Comparison of ENCODE assay signal across 32 cellular contexts in genomic region chr13:97058417-97058816, GRCh38.
DNase-seq lines count a peak whose midpoint lies in the region; ATAC-seq and TF ChIP-seq lines count a peak whose summit lies in the region.
"Had no signal": no experiment of that assay in that cellular context is flagged by ENCODE, and none has a peak within 500 bp of the region (broad histone marks: within the 10 kb centered on the region; RNA-seq: fewer than 3 reads in every experiment).

No MANE protein-coding gene starts in this region.

- no peak for ATAC-seq in GM18861 (IDR thresholded peaks at IDR 0.05; ENCODE audit: unreplicated experiment)
- no peak for ATAC-seq in mucosa of descending colon
- ATAC-seq: lower lobe of right lung had no signal

- peaks cover 5% of the 10 kb centered on the region for H3K9me3 Mint-ChIP-seq in neural progenitor cell
- H3K9me3 Mint-ChIP-seq: activated B cell treated with CpG ODN at 0.5 μM for 24 hours; activated CD4-positive, alpha-beta T cell treated with anti-CD3 and anti-CD28 coated beads, Interleukin-2, amount 10 ng/mL, durations not matched to agents 7 days and 5 days; activated T-cell treated with anti-CD3 and anti-CD28 coated beads, Interleukin-2, amount 50 U/mL, for 24 hours had no signal

- TF ChIP-seq CTCF in neural progenitor cell (IDR thresholded peaks at IDR 0.05) (no peak), mucosa of descending colon (IDR thresholded peaks at IDR 0.05) (no peak)

- H3K4me3 ChIP-seq in neural progenitor cell = no peak overlapping the region
- no peak overlapping the region for H3K4me3 ChIP-seq in mucosa of descending colon
- H3K4me3 ChIP-seq: ascending aorta, HAP-1, lower lobe of right lung, skin epidermis, testis had no signal

- H3K4me1 Mint-ChIP-seq in neural progenitor cell = peaks cover 17% of the 10 kb centered on the region
- H3K4me1 Mint-ChIP-seq: activated B cell treated with CpG ODN at 0.5 μM for 24 hours; activated CD4-positive, alpha-beta T cell treated with anti-CD3 and anti-CD28 coated beads, Interleukin-2, amount 10 ng/mL, durations not matched to agents 7 days and 5 days; activated naive CD8-positive, alpha-beta T cell treated with anti-CD3 and anti-CD28 coated beads for 36 hours; B cell; CD4-positive, alpha-beta memory T cell had no signal

- H3K4me3 Mint-ChIP-seq in neural progenitor cell = no peak overlapping the region
- H3K4me3 Mint-ChIP-seq: activated B cell treated with CpG ODN at 0.5 μM for 24 hours; activated CD4-positive, alpha-beta T cell treated with anti-CD3 and anti-CD28 coated beads, Interleukin-2, amount 10 ng/mL, durations not matched to agents 7 days and 5 days; activated naive CD8-positive, alpha-beta T cell treated with anti-CD3 and anti-CD28 coated beads for 36 hours; activated T-cell treated with anti-CD3 and anti-CD28 coated beads, Interleukin-2, amount 50 U/mL, for 24 hours; B cell; CD4-positive, alpha-beta memory T cell had no signal

- H3K27ac ChIP-seq in neural progenitor cell = no peak overlapping the region
- H3K27ac ChIP-seq: ascending aorta, HL-60, lower lobe of right lung, parathyroid adenoma, RWPE1, testis had no signal

- H3K4me1 ChIP-seq in neural progenitor cell (peaks cover 11% of the 10 kb centered on the region), mucosa of descending colon (ENCODE audit: low read depth) (no peaks in the 10 kb centered on the region)
- H3K4me1 ChIP-seq: ascending aorta, HAP-1, lower lobe of right lung, parathyroid adenoma, testis had no signal

- no peaks in the 10 kb centered on the region for H3K36me3 Mint-ChIP-seq in neural progenitor cell
- H3K36me3 Mint-ChIP-seq: activated naive CD8-positive, alpha-beta T cell treated with anti-CD3 and anti-CD28 coated beads for 36 hours; CD4-positive, alpha-beta memory T cell had no signal

- H3K36me3 ChIP-seq in neural progenitor cell (no peaks in the 10 kb centered on the region), mucosa of descending colon (ENCODE audit: low read depth) (no peaks in the 10 kb centered on the region)
- H3K36me3 ChIP-seq: ascending aorta, HAP-1, lower lobe of right lung had no signal

- intact Hi-C loops in mucosa of descending colon (cut with DNase I, micrococcal nuclease) = no loop called here

- peaks cover 5% of the 10 kb centered on the region for H3F3A ChIP-seq in neural progenitor cell (ENCODE audit: low read depth)

- no peaks in the 10 kb centered on the region for H3K79me2 ChIP-seq in neural progenitor cell (ENCODE audit: low read depth)
- H3K79me2 ChIP-seq: parathyroid adenoma had no signal

- no peaks in the 10 kb centered on the region for H3K27me3 Mint-ChIP-seq in neural progenitor cell (ENCODE audit: insufficient read depth, low read depth)

- DNase-seq in DMS 273 (lab: John Stamatoyannopoulos, UW; ENCODE audit: unreplicated experiment) (peak; percentile 38), NCI-H69 (lab: John Stamatoyannopoulos, UW) (peak; percentile 40), cerebellar cortex (ENCODE audit: low spot score) (peak; percentile 23), neural progenitor cell (ENCODE audit: low spot score) (peak; percentile 28), GOT3 (lab: John Stamatoyannopoulos, UW) (no peak), mucosa of descending colon (no peak)
- no peak for DNase-seq in NK-92 treated with Interleukin-12 subunit alpha and Interleukin-12 subunit beta, amount 100 ng/mL, for 24 hours (lab: John Stamatoyannopoulos, UW)
- DNase-seq: activated B cell treated with CpG ODN at 0.5 μM for 24 hours; activated CD4-positive, alpha-beta T cell treated with anti-CD3 and anti-CD28 coated beads, Interleukin-2, amount 10 ng/mL, durations not matched to agents 7 days and 5 days; activated effector memory CD4-positive, alpha-beta T cell treated with anti-CD3 and anti-CD28 coated beads, Interleukin-2, amount 50 U/mL, for 16 hours; activated naive CD8-positive, alpha-beta T cell treated with anti-CD3 and anti-CD28 coated beads for 36 hours; activated T-cell treated with anti-CD3 and anti-CD28 coated beads, Interleukin-2, amount 50 U/mL, for 24 hours; CD4-positive, alpha-beta memory T cell; central memory CD4-positive, alpha-beta T cell; EL; hypothalamus; KBM-7; lower lobe of right lung; NCI-H2081; NCI-H345; retina; stimulated activated naive CD4-positive, alpha-beta T cell treated with Interleukin-2 at 50 U/mL for 16 hours; T-helper 1 cell; testis had no signal

- H3K9me3 ChIP-seq in neural progenitor cell (ENCODE audit: low read depth) (no peaks in the 10 kb centered on the region), mucosa of descending colon (no peaks in the 10 kb centered on the region)
- H3K9me3 ChIP-seq: ascending aorta, HAP-1, lower lobe of right lung, testis had no signal

- peak overlapping the region; percentile 88 for H3K27ac Mint-ChIP-seq in neural progenitor cell
- H3K27ac Mint-ChIP-seq: activated B cell treated with CpG ODN at 0.5 μM for 24 hours; activated CD4-positive, alpha-beta T cell treated with anti-CD3 and anti-CD28 coated beads, Interleukin-2, amount 10 ng/mL, durations not matched to agents 7 days and 5 days; activated naive CD8-positive, alpha-beta T cell treated with anti-CD3 and anti-CD28 coated beads for 36 hours; activated T-cell treated with anti-CD3 and anti-CD28 coated beads, Interleukin-2, amount 50 U/mL, for 24 hours; B cell; CD4-positive, alpha-beta memory T cell had no signal

- H2AFZ ChIP-seq in neural progenitor cell (replicated peaks) = no peak overlapping the region
- H2AFZ ChIP-seq: parathyroid adenoma had no signal

- H3K9ac ChIP-seq in neural progenitor cell = no peak overlapping the region
- H3K9ac ChIP-seq: parathyroid adenoma had no signal

- H4K20me1 ChIP-seq in neural progenitor cell (ENCODE audit: low read depth) = no peaks in the 10 kb centered on the region

- no peaks in the 10 kb centered on the region for H3K27me3 ChIP-seq in neural progenitor cell
- H3K27me3 ChIP-seq: ascending aorta, testis had no signal

- peak overlapping the region; percentile 54 for H3K4me2 ChIP-seq in neural progenitor cell

Comparison
In these comparisons a context has a peak if more than half of its experiments do, and no peak if none do; other contexts are left out.
1. DNase-seq: peak in DMS 273 (single experiment), NCI-H69 (single experiment), cerebellar cortex (single experiment) and neural progenitor cell (single experiment); none in GOT3 (single experiment), mucosa of descending colon (0 of 3) and NK-92 treated with Interleukin-12 subunit alpha and Interleukin-12 subunit beta, amount 100 ng/mL, for 24 hours (single experiment).